8 cellular contexts compared by ENCODE assay signal in genomic region chr17:42553161-42553818, GRCh38. TPM values are rescaled to one million over a fixed set of nuclear protein-coding genes. Genes with fewer than 3 reads are reported as not detected.
A peak's percentile ranks its signal among the peaks of the same experiment; 100 is the strongest.
DNase-seq lines count a peak whose midpoint lies in the region; ATAC-seq and TF ChIP-seq lines count a peak whose summit lies in the region.

No MANE protein-coding gene starts in this region.

- H3K4me3 Mint-ChIP-seq in activated CD4-positive, alpha-beta T cell treated with anti-CD3 and anti-CD28 coated beads, Interleukin-2, amount 10 ng/mL, durations not matched to agents 24 days and 14 days: peak overlapping the region; percentile 95
- peak overlapping the region; percentile 91 for H3K4me3 Mint-ChIP-seq in activated CD8-positive, alpha-beta T cell treated with anti-CD3 and anti-CD28 coated beads for 36 hours
- peak overlapping the region; percentile 91 to 97 for H3K4me3 Mint-ChIP-seq in stimulated activated naive CD8-positive, alpha-beta T cell treated with anti-CD3 and anti-CD28 coated beads, Interleukin-15, amount 100 ng/mL, for 72 hours

- H3K4me1 ChIP-seq in hepatocyte (ENCODE audit: insufficient read depth): peaks cover 20% of the 10 kb centered on the region

- peak overlapping the region; percentile 98 for H3K4me2 ChIP-seq in hepatocyte

- in situ Hi-C loops in KBM-7 (cut with MboI; ENCODE audit: low pct_unique_long_range_greater_than_20kb, low sequenced_read_pairs): no loop called here

- H3K4me1 Mint-ChIP-seq in activated CD4-positive, alpha-beta T cell treated with anti-CD3 and anti-CD28 coated beads, Interleukin-2, amount 10 ng/mL, durations not matched to agents 24 days and 14 days: peaks cover 26% of the 10 kb centered on the region
- H3K4me1 Mint-ChIP-seq in activated CD8-positive, alpha-beta T cell treated with anti-CD3 and anti-CD28 coated beads for 36 hours (ENCODE audit: low read depth): peaks cover 20% of the 10 kb centered on the region
- peaks cover 51% of the 10 kb centered on the region for H3K4me1 Mint-ChIP-seq in stimulated activated naive CD8-positive, alpha-beta T cell treated with anti-CD3 and anti-CD28 coated beads, Interleukin-15, amount 100 ng/mL, for 72 hours

- CTCF ChIA-PET in activated CD8-positive, alpha-beta T cell treated with anti-CD3 and anti-CD28 coated beads for 36 hours (lab: Charles Lee): interaction anchor here (0.9 to 1.8 kb wide), 5 partner anchors 11 to 112 kb away, joined by 3 to 6 read pairs (median 4); no protein-coding TSS in a partner anchor

- no peaks in the 10 kb centered on the region for H3K36me3 Mint-ChIP-seq in activated CD4-positive, alpha-beta T cell treated with anti-CD3 and anti-CD28 coated beads, Interleukin-2, amount 10 ng/mL, durations not matched to agents 24 days and 14 days (ENCODE audit: low read depth)
- peaks cover 3% of the 10 kb centered on the region for H3K36me3 Mint-ChIP-seq in activated CD8-positive, alpha-beta T cell treated with anti-CD3 and anti-CD28 coated beads for 36 hours (ENCODE audit: low read depth)

- 89% methylated on average over 36 of the region's 45 CpGs for WGBS in hepatocyte (ENCODE audit: low lambda C conversion rate, missing lambda C conversion rate)

- H3K79me2 ChIP-seq in hepatocyte: peaks cover 26% of the 10 kb centered on the region

- H3K27ac ChIP-seq in hepatocyte: no peak overlapping the region

- H3K27me3 ChIP-seq in hepatocyte: no peaks in the 10 kb centered on the region

- no peak for ATAC-seq in activated CD8-positive, alpha-beta T cell treated with anti-CD3 and anti-CD28 coated beads for 36 hours
- ATAC-seq in stimulated activated naive CD8-positive, alpha-beta T cell treated with anti-CD3 and anti-CD28 coated beads, Interleukin-15, amount 100 ng/mL, for 72 hours: no peak
- no peak for ATAC-seq in HG02973 (IDR thresholded peaks at IDR 0.05; ENCODE audit: unreplicated experiment)
- ATAC-seq in HG02678 (IDR thresholded peaks at IDR 0.05; ENCODE audit: unreplicated experiment): no peak

- H3K36me3 ChIP-seq in hepatocyte (replicated peaks; ENCODE audit: insufficient read depth, low read depth): no peaks in the 10 kb centered on the region

- H3K9me2 ChIP-seq in hepatocyte (replicated peaks; ENCODE audit: insufficient read depth): no peaks in the 10 kb centered on the region

- H3K27ac Mint-ChIP-seq in activated CD4-positive, alpha-beta T cell treated with anti-CD3 and anti-CD28 coated beads, Interleukin-2, amount 10 ng/mL, durations not matched to agents 24 days and 14 days: peak overlapping the region; percentile 92
- H3K27ac Mint-ChIP-seq in activated CD8-positive, alpha-beta T cell treated with anti-CD3 and anti-CD28 coated beads for 36 hours: peak overlapping the region; percentile 20
- peak overlapping the region in 1 of 2 donors; percentile 88 for H3K27ac Mint-ChIP-seq in stimulated activated naive CD8-positive, alpha-beta T cell treated with anti-CD3 and anti-CD28 coated beads, Interleukin-15, amount 100 ng/mL, for 72 hours

- no peaks in the 10 kb centered on the region for H4K20me1 ChIP-seq in hepatocyte (ENCODE audit: insufficient read depth, poor library complexity, severe bottlenecking)

- no peaks in the 10 kb centered on the region for H3K9me3 ChIP-seq in hepatocyte (ENCODE audit: low read depth)

- TF ChIP-seq CTCF in activated CD8-positive, alpha-beta T cell treated with anti-CD3 and anti-CD28 coated beads for 36 hours (IDR thresholded peaks at IDR 0.05): no peak
- TF ChIP-seq CTCF in hepatocyte (IDR thresholded peaks at IDR 0.05; ENCODE audit: poor library complexity): no peak

- H3K9me3 Mint-ChIP-seq in activated CD4-positive, alpha-beta T cell treated with anti-CD3 and anti-CD28 coated beads, Interleukin-2, amount 10 ng/mL, durations not matched to agents 24 days and 14 days: no peaks in the 10 kb centered on the region
- no peaks in the 10 kb centered on the region for H3K9me3 Mint-ChIP-seq in activated CD8-positive, alpha-beta T cell treated with anti-CD3 and anti-CD28 coated beads for 36 hours
- no peaks in the 10 kb centered on the region for H3K9me3 Mint-ChIP-seq in stimulated activated naive CD8-positive, alpha-beta T cell treated with anti-CD3 and anti-CD28 coated beads, Interleukin-15, amount 100 ng/mL, for 72 hours

- H3K4me3 ChIP-seq in hepatocyte: no peak overlapping the region

- POLR2A ChIA-PET in activated CD8-positive, alpha-beta T cell treated with anti-CD3 and anti-CD28 coated beads for 36 hours (lab: Charles Lee): interaction anchor here (0.5 to 2.3 kb wide), 4 partner anchors 12 to 590 kb away, joined by 3 to 12 read pairs (median 4); no protein-coding TSS in a partner anchor

- H2AFZ ChIP-seq in hepatocyte: no peak overlapping the region

- no peak for DNase-seq in activated CD4-positive, alpha-beta T cell treated with anti-CD3 and anti-CD28 coated beads, Interleukin-2, amount 10 ng/mL, durations not matched to agents 24 days and 14 days
- no peak for DNase-seq in activated CD4-positive, alpha-beta T cell treated with anti-CD3 and anti-CD28 coated beads, Interleukin-2, amount 50 U/mL, for 4 hours
- DNase-seq in activated CD8-positive, alpha-beta T cell treated with anti-CD3 and anti-CD28 coated beads for 36 hours: no peak
- DNase-seq in hepatocyte (ENCODE audit: low spot score): no peak
- DNase-seq in stimulated activated naive CD8-positive, alpha-beta T cell treated with anti-CD3 and anti-CD28 coated beads, Interleukin-15, amount 100 ng/mL, for 72 hours: no peak
- no peak for DNase-seq in KBM-7

- intact Hi-C loops in activated CD4-positive, alpha-beta T cell treated with anti-CD3 and anti-CD28 coated beads, Interleukin-2, amount 10 ng/mL, durations not matched to agents 24 days and 14 days (cut with micrococcal nuclease): no loop called here
- intact Hi-C loops in activated CD8-positive, alpha-beta T cell treated with anti-CD3 and anti-CD28 coated beads for 36 hours (cut with micrococcal nuclease): no loop called here

- no peaks in the 10 kb centered on the region for H3K27me3 Mint-ChIP-seq in activated CD4-positive, alpha-beta T cell treated with anti-CD3 and anti-CD28 coated beads, Interleukin-2, amount 10 ng/mL, durations not matched to agents 24 days and 14 days
- H3K27me3 Mint-ChIP-seq in activated CD8-positive, alpha-beta T cell treated with anti-CD3 and anti-CD28 coated beads for 36 hours: no peaks in the 10 kb centered on the region
- no peaks in the 10 kb centered on the region for H3K27me3 Mint-ChIP-seq in stimulated activated naive CD8-positive, alpha-beta T cell treated with anti-CD3 and anti-CD28 coated beads, Interleukin-15, amount 100 ng/mL, for 72 hours

RNA-seq across cellular contexts. Expression of gene HSD17B1, which starts 0.6 kb away (rescaled TPM):
- total RNA-seq in activated CD4-positive, alpha-beta T cell treated with anti-CD3 and anti-CD28 coated beads, Interleukin-2, amount 10 ng/mL, durations not matched to agents 24 days and 14 days: 0.42 and 0.83 TPM in 2 replicates
- total RNA-seq in activated CD8-positive, alpha-beta T cell treated with anti-CD3 and anti-CD28 coated beads for 36 hours: under 1 TPM; 0.43 to 0.49 TPM
- total RNA-seq in hepatocyte: 0.12 and 2.7 TPM in 2 replicates
- polyA plus RNA-seq in hepatocyte: 4.8 and 6.6 TPM in 2 replicates

RNA-seq across cellular contexts. Expression of gene COASY, which starts 8.7 kb away (rescaled TPM):
- total RNA-seq in activated CD4-positive, alpha-beta T cell treated with anti-CD3 and anti-CD28 coated beads, Interleukin-2, amount 10 ng/mL, durations not matched to agents 24 days and 14 days: 97.7 and 109 TPM in 2 replicates
- 10 to 100 TPM; 59.5 to 60.9 TPM for total RNA-seq in activated CD8-positive, alpha-beta T cell treated with anti-CD3 and anti-CD28 coated beads for 36 hours
- 27.7 and 33.9 TPM in 2 replicates for total RNA-seq in hepatocyte
- polyA plus RNA-seq in hepatocyte: 91.6 and 93.9 TPM in 2 replicates

RNA-seq across cellular contexts. Expression of gene MLX, which starts 13.6 kb away (rescaled TPM):
- 67.8 and 72.6 TPM in 2 replicates for total RNA-seq in activated CD4-positive, alpha-beta T cell treated with anti-CD3 and anti-CD28 coated beads, Interleukin-2, amount 10 ng/mL, durations not matched to agents 24 days and 14 days
- 10 to 100 TPM; 42.7 to 45.9 TPM for total RNA-seq in activated CD8-positive, alpha-beta T cell treated with anti-CD3 and anti-CD28 coated beads for 36 hours
- total RNA-seq in hepatocyte: 29.7 and 34.0 TPM in 2 replicates
- 33.1 and 39.5 TPM in 2 replicates for polyA plus RNA-seq in hepatocyte

RNA-seq across cellular contexts. Expression of gene NAGLU, which starts 17.2 kb away (rescaled TPM):
- 20.4 and 20.7 TPM in 2 replicates for total RNA-seq in activated CD4-positive, alpha-beta T cell treated with anti-CD3 and anti-CD28 coated beads, Interleukin-2, amount 10 ng/mL, durations not matched to agents 24 days and 14 days
- total RNA-seq in activated CD8-positive, alpha-beta T cell treated with anti-CD3 and anti-CD28 coated beads for 36 hours: 10 to 100 TPM; 10.8 to 11.4 TPM
- total RNA-seq in hepatocyte: 76.4 and 78.1 TPM in 2 replicates
- 121 and 152 TPM in 2 replicates for polyA plus RNA-seq in hepatocyte

RNA-seq across cellular contexts. Expression of gene PSMC3IP, which starts 24.2 kb away (rescaled TPM):
- total RNA-seq in activated CD4-positive, alpha-beta T cell treated with anti-CD3 and anti-CD28 coated beads, Interleukin-2, amount 10 ng/mL, durations not matched to agents 24 days and 14 days: 29.1 and 31.1 TPM in 2 replicates
- 10 to 100 TPM; 18.1 to 21.4 TPM for total RNA-seq in activated CD8-positive, alpha-beta T cell treated with anti-CD3 and anti-CD28 coated beads for 36 hours
- total RNA-seq in hepatocyte: 1.5 and 1.9 TPM in 2 replicates
- polyA plus RNA-seq in hepatocyte: 3.7 and 4.2 TPM in 2 replicates
